Comparison of ENCODE assay signal across 12 cellular contexts in the genomic region with DNA sequence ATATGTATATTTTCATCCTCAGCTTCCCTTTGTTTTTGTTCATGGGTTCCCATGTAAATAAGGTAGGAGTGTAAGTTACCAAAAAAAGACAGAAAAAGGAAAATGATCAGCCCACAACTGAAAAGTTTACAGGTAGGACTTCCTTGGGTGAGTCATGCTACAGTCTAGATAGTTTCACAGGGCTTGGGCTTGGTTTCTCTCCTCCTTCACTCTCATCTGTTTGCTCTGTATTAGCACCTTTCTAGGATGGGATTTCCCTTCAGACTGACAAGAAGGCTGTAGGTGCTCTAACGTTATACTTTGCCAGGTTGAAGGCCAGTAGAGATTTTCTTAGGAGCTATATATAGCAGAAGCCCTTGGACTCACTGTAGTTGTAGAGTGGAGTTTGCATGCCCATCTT. TPM values are rescaled to one million over a fixed set of nuclear protein-coding genes. Genes with fewer than 3 reads are reported as not detected.
DNase-seq lines count a peak whose midpoint lies in the region; ATAC-seq and TF ChIP-seq lines count a peak whose summit lies in the region.
"Had no signal": no experiment of that assay in that cellular context is flagged by ENCODE, and none has a peak within 500 bp of the region (broad histone marks: within the 10 kb centered on the region; RNA-seq: fewer than 3 reads in every experiment).

No MANE protein-coding gene starts in this region.

- no peak overlapping the region for H3K4me3 ChIP-seq in mucosa of descending colon

- peak; percentile 43 for ATAC-seq in activated naive CD8-positive, alpha-beta T cell treated with anti-CD3 and anti-CD28 coated beads, Interleukin-2, amount 50 U/mL, for 24 hours
- ATAC-seq in HG02571 (IDR thresholded peaks at IDR 0.05; ENCODE audit: unreplicated experiment) (peak; percentile 88), HG03432 (IDR thresholded peaks at IDR 0.05; ENCODE audit: unreplicated experiment) (peak; percentile 97), mucosa of descending colon (no peak)
- ATAC-seq in stimulated activated memory B cell treated with anti-CD40 and anti-IgM and Interleukin-4, amounts not matched to agents 10 μg/mL and 1 μg/mL and 100 μg/mL, for 72 hours, result no peak

- no peak for DNase-seq in activated naive CD8-positive, alpha-beta T cell treated with anti-CD3 and anti-CD28 coated beads, Interleukin-2, amount 50 U/mL, for 24 hours
- DNase-seq in activated naive CD8-positive, alpha-beta T cell treated with anti-CD3 and anti-CD28 coated beads for 36 hours, result no peak
- DNase-seq in NCI-H748 treated with DMSO at 0.1 percent for 48 hours (lab: John Stamatoyannopoulos, UW), result no peak
- no peak for DNase-seq in NCI-H69 (lab: John Stamatoyannopoulos, UW)
- no peak for DNase-seq in mucosa of descending colon
- DNase-seq: activated CD4-positive, alpha-beta T cell treated with anti-CD3 and anti-CD28 coated beads, Interleukin-2, amount 10 ng/mL, durations not matched to agents 7 days and 5 days; activated naive CD4-positive, alpha-beta T cell treated with anti-CD3 and anti-CD28 coated beads for 36 hours; NCI-H1048; nephron progenitor cell had no signal

- no peaks in the 10 kb centered on the region for H3K27me3 Mint-ChIP-seq in activated naive CD8-positive, alpha-beta T cell treated with anti-CD3 and anti-CD28 coated beads, Interleukin-2, amount 50 U/mL, for 24 hours
- no peaks in the 10 kb centered on the region for H3K27me3 Mint-ChIP-seq in activated naive CD8-positive, alpha-beta T cell treated with anti-CD3 and anti-CD28 coated beads for 36 hours
- no peaks in the 10 kb centered on the region for H3K27me3 Mint-ChIP-seq in stimulated activated memory B cell treated with anti-CD40 and anti-IgM and Interleukin-4, amounts not matched to agents 10 μg/mL and 1 μg/mL and 100 μg/mL, for 72 hours
- H3K27me3 Mint-ChIP-seq: activated CD4-positive, alpha-beta T cell treated with anti-CD3 and anti-CD28 coated beads, Interleukin-2, amount 10 ng/mL, durations not matched to agents 7 days and 5 days had no signal

- no peak for TF ChIP-seq CTCF in mucosa of descending colon (IDR thresholded peaks at IDR 0.05)

- intact Hi-C loops in mucosa of descending colon (cut with DNase I, micrococcal nuclease), result no loop called here

- H3K4me3 Mint-ChIP-seq in activated naive CD8-positive, alpha-beta T cell treated with anti-CD3 and anti-CD28 coated beads, Interleukin-2, amount 50 U/mL, for 24 hours, result no peak overlapping the region
- H3K4me3 Mint-ChIP-seq in activated naive CD8-positive, alpha-beta T cell treated with anti-CD3 and anti-CD28 coated beads for 36 hours, result no peak overlapping the region
- H3K4me3 Mint-ChIP-seq in stimulated activated memory B cell treated with anti-CD40 and anti-IgM and Interleukin-4, amounts not matched to agents 10 μg/mL and 1 μg/mL and 100 μg/mL, for 72 hours, result no peak overlapping the region
- H3K4me3 Mint-ChIP-seq: activated CD4-positive, alpha-beta T cell treated with anti-CD3 and anti-CD28 coated beads, Interleukin-2, amount 10 ng/mL, durations not matched to agents 7 days and 5 days; activated naive CD4-positive, alpha-beta T cell treated with anti-CD3 and anti-CD28 coated beads for 36 hours; nephron progenitor cell had no signal

- H3K36me3 ChIP-seq in mucosa of descending colon (ENCODE audit: low read depth), result no peaks in the 10 kb centered on the region

- no peaks in the 10 kb centered on the region for H3K4me1 Mint-ChIP-seq in activated naive CD8-positive, alpha-beta T cell treated with anti-CD3 and anti-CD28 coated beads, Interleukin-2, amount 50 U/mL, for 24 hours
- peaks cover 5% of the 10 kb centered on the region for H3K4me1 Mint-ChIP-seq in activated naive CD8-positive, alpha-beta T cell treated with anti-CD3 and anti-CD28 coated beads for 36 hours
- no peaks in the 10 kb centered on the region for H3K4me1 Mint-ChIP-seq in stimulated activated memory B cell treated with anti-CD40 and anti-IgM and Interleukin-4, amounts not matched to agents 10 μg/mL and 1 μg/mL and 100 μg/mL, for 72 hours
- H3K4me1 Mint-ChIP-seq: nephron progenitor cell had no signal

- no peaks in the 10 kb centered on the region for H3K9me3 ChIP-seq in mucosa of descending colon

- H3K9me3 Mint-ChIP-seq in activated naive CD8-positive, alpha-beta T cell treated with anti-CD3 and anti-CD28 coated beads, Interleukin-2, amount 50 U/mL, for 24 hours, result no peaks in the 10 kb centered on the region
- no peaks in the 10 kb centered on the region for H3K9me3 Mint-ChIP-seq in activated naive CD8-positive, alpha-beta T cell treated with anti-CD3 and anti-CD28 coated beads for 36 hours
- H3K9me3 Mint-ChIP-seq in stimulated activated memory B cell treated with anti-CD40 and anti-IgM and Interleukin-4, amounts not matched to agents 10 μg/mL and 1 μg/mL and 100 μg/mL, for 72 hours, result no peaks in the 10 kb centered on the region
- H3K9me3 Mint-ChIP-seq: activated CD4-positive, alpha-beta T cell treated with anti-CD3 and anti-CD28 coated beads, Interleukin-2, amount 10 ng/mL, durations not matched to agents 7 days and 5 days; activated naive CD4-positive, alpha-beta T cell treated with anti-CD3 and anti-CD28 coated beads for 36 hours; nephron progenitor cell had no signal

- H3K4me1 ChIP-seq in mucosa of descending colon (ENCODE audit: low read depth), result no peaks in the 10 kb centered on the region

- no peak overlapping the region for H3K27ac Mint-ChIP-seq in activated naive CD8-positive, alpha-beta T cell treated with anti-CD3 and anti-CD28 coated beads, Interleukin-2, amount 50 U/mL, for 24 hours
- H3K27ac Mint-ChIP-seq in activated naive CD8-positive, alpha-beta T cell treated with anti-CD3 and anti-CD28 coated beads for 36 hours, result no peak overlapping the region
- no peak overlapping the region for H3K27ac Mint-ChIP-seq in stimulated activated memory B cell treated with anti-CD40 and anti-IgM and Interleukin-4, amounts not matched to agents 10 μg/mL and 1 μg/mL and 100 μg/mL, for 72 hours
- H3K27ac Mint-ChIP-seq: activated CD4-positive, alpha-beta T cell treated with anti-CD3 and anti-CD28 coated beads, Interleukin-2, amount 10 ng/mL, durations not matched to agents 7 days and 5 days; activated naive CD4-positive, alpha-beta T cell treated with anti-CD3 and anti-CD28 coated beads for 36 hours; nephron progenitor cell had no signal

- H3K36me3 Mint-ChIP-seq in activated naive CD8-positive, alpha-beta T cell treated with anti-CD3 and anti-CD28 coated beads, Interleukin-2, amount 50 U/mL, for 24 hours (ENCODE audit: low read depth), result no peaks in the 10 kb centered on the region
- no peaks in the 10 kb centered on the region for H3K36me3 Mint-ChIP-seq in activated naive CD8-positive, alpha-beta T cell treated with anti-CD3 and anti-CD28 coated beads for 36 hours
- no peaks in the 10 kb centered on the region for H3K36me3 Mint-ChIP-seq in stimulated activated memory B cell treated with anti-CD40 and anti-IgM and Interleukin-4, amounts not matched to agents 10 μg/mL and 1 μg/mL and 100 μg/mL, for 72 hours

RNA-seq across cellular contexts. Expression of a gene that starts 57.9 kb away (rescaled TPM):
- under 1 TPM; 0.47 to 0.70 TPM for total RNA-seq in activated naive CD8-positive, alpha-beta T cell treated with anti-CD3 and anti-CD28 coated beads for 36 hours
- total RNA-seq in mucosa of descending colon, result 10 to 100 TPM in 1 of 3 donors, 1 to 10 TPM in 2; 1.3 to 11.7 (median 1.4) TPM

Comparison
In these comparisons a context has a peak if more than half of its experiments do, and no peak if none do; other contexts are left out.
1. ATAC-seq: peak in activated naive CD8-positive, alpha-beta T cell treated with anti-CD3 and anti-CD28 coated beads, Interleukin-2, amount 50 U/mL, for 24 hours (single experiment), HG02571 (single experiment) and HG03432 (single experiment); none in stimulated activated memory B cell treated with anti-CD40 and anti-IgM and Interleukin-4, amounts not matched to agents 10 μg/mL and 1 μg/mL and 100 μg/mL, for 72 hours (single experiment) and mucosa of descending colon (single experiment).